ENCODE assay signal across 10 cellular contexts in genomic region chr15:57551717-57552677, GRCh38. TPM values are rescaled to one million over a fixed set of nuclear protein-coding genes. Genes with fewer than 3 reads are reported as not detected.
DNase-seq lines count a peak whose midpoint lies in the region; ATAC-seq and TF ChIP-seq lines count a peak whose summit lies in the region.
"Had no signal": no experiment of that assay in that cellular context is flagged by ENCODE, and none has a peak within 500 bp of the region (broad histone marks: within the 10 kb centered on the region; RNA-seq: fewer than 3 reads in every experiment).

No MANE protein-coding gene starts in this region.

- H3K4me1 ChIP-seq in HUES64 (ENCODE audit: insufficient read depth, low read length) (peaks cover 32% of the 10 kb centered on the region; the same call in 1 of the 2 replicates), right lobe of liver (peaks cover 0 to 40% (median 4%) of the 10 kb centered on the region in 4 donors)

- peak; percentile 52 for DNase-seq in 8988T
- DNase-seq in dedifferentiated amniotic fluid mesenchymal stem cell (ENCODE audit: extremely low spot score): peak; percentile 69
- no peak for DNase-seq in right lobe of liver
- no peak for DNase-seq in NCI-H146 treated with DMSO at 0.1 percent for 48 hours (lab: John Stamatoyannopoulos, UW; ENCODE audit: unreplicated experiment)
- no peak for DNase-seq in SHP77 (lab: John Stamatoyannopoulos, UW)
- DNase-seq: NCI-H2081 treated with DMSO at 0.1 percent for 48 hours had no signal

- no peak overlapping the region for H3K4me3 ChIP-seq in HUES64 (ENCODE audit: low read length)
- no peak overlapping the region for H3K4me3 ChIP-seq in right lobe of liver
- H3K4me3 ChIP-seq: BLaER1 treated with 17β-estradiol and CSF1 and Interleukin-3, amounts not matched to agents 10 nM and 100 nM had no signal

- WGBS in HUES64: 72% methylated on average over 14 of the region's 16 CpGs
- WGBS in right lobe of liver (ENCODE audit: insufficient coverage, low coverage, low lambda C conversion rate, missing lambda C conversion rate): 60% methylated on average over 13 of the region's 16 CpGs

- no peak for TF ChIP-seq CTCF in right lobe of liver (IDR thresholded peaks at IDR 0.05)

- H3K27ac ChIP-seq in HUES64 (ENCODE audit: low read depth, low read length) (peak overlapping the region; percentile 70), right lobe of liver (peak overlapping the region; percentile 21 to 45 (median 43))
- H3K27ac ChIP-seq: BLaER1 treated with 17β-estradiol and CSF1 and Interleukin-3, amounts not matched to agents 10 nM and 100 nM had no signal

- H3K9me3 ChIP-seq in HUES64 (ENCODE audit: insufficient read depth, low read depth, low read length) (no peaks in the 10 kb centered on the region), right lobe of liver (no peaks in the 10 kb centered on the region)
- H3K9me3 ChIP-seq: BLaER1 treated with 17β-estradiol and CSF1 and Interleukin-3, amounts not matched to agents 10 nM and 100 nM had no signal

- H3K36me3 ChIP-seq in HUES64 (ENCODE audit: insufficient read depth, low read length) (peaks cover 28% of the 10 kb centered on the region), right lobe of liver (peaks cover 0 to 20% (median 5%) of the 10 kb centered on the region in 4 donors)
- H3K36me3 ChIP-seq: BLaER1 treated with 17β-estradiol and CSF1 and Interleukin-3, amounts not matched to agents 10 nM and 100 nM had no signal

- H3K27me3 ChIP-seq in HUES64 (ENCODE audit: insufficient read depth, low read length) (no peaks in the 10 kb centered on the region), right lobe of liver (no peaks in the 10 kb centered on the region)
- H3K27me3 ChIP-seq: BLaER1 treated with 17β-estradiol and CSF1 and Interleukin-3, amounts not matched to agents 10 nM and 100 nM had no signal

- H3K9ac ChIP-seq in HUES64 (ENCODE audit: low read depth, low read length): peak overlapping the region; percentile 10; the same call in 1 of the 2 replicates
- H3K9ac ChIP-seq: BLaER1 treated with 17β-estradiol and CSF1 and Interleukin-3, amounts not matched to agents 10 nM and 100 nM had no signal

- TF ChIP-seq POLR2A in right lobe of liver (IDR thresholded peaks at IDR 0.05): no peak

- peak; percentile 7 to 56 (median 31) for ATAC-seq in right lobe of liver
- no peak for ATAC-seq in HG03280 (IDR thresholded peaks at IDR 0.05; ENCODE audit: unreplicated experiment)
- no peak for ATAC-seq in HG03108 (IDR thresholded peaks at IDR 0.05; ENCODE audit: unreplicated experiment)

- intact Hi-C loops in right lobe of liver (cut with DNase I): no loop called here

RNA-seq across cellular contexts. Expression of gene MYZAP, which starts 39.7 kb away (rescaled TPM):
- 0.85 TPM for polyA plus RNA-seq in HUES64 (2013, experiment 1 of 2)
- polyA plus RNA-seq in HUES64 (2013, experiment 2 of 2): 0.89 TPM
- total RNA-seq in right lobe of liver: under 1 TPM in 4 of 6 experiments, not detected in 2; 0.24 to 0.65 (median 0.61) TPM

Comparison
In these comparisons a context has a peak if more than half of its experiments do, and no peak if none do; other contexts are left out.
1. DNase-seq: peak in 8988T (single experiment) and dedifferentiated amniotic fluid mesenchymal stem cell (single experiment); none in right lobe of liver (0 of 3), NCI-H146 treated with DMSO at 0.1 percent for 48 hours (single experiment) and SHP77 (0 of 2).
2. ATAC-seq: peak in right lobe of liver (4 of 4); none in HG03280 (single experiment) and HG03108 (single experiment).